26 cellular contexts compared by ENCODE assay signal in the genomic region with DNA sequence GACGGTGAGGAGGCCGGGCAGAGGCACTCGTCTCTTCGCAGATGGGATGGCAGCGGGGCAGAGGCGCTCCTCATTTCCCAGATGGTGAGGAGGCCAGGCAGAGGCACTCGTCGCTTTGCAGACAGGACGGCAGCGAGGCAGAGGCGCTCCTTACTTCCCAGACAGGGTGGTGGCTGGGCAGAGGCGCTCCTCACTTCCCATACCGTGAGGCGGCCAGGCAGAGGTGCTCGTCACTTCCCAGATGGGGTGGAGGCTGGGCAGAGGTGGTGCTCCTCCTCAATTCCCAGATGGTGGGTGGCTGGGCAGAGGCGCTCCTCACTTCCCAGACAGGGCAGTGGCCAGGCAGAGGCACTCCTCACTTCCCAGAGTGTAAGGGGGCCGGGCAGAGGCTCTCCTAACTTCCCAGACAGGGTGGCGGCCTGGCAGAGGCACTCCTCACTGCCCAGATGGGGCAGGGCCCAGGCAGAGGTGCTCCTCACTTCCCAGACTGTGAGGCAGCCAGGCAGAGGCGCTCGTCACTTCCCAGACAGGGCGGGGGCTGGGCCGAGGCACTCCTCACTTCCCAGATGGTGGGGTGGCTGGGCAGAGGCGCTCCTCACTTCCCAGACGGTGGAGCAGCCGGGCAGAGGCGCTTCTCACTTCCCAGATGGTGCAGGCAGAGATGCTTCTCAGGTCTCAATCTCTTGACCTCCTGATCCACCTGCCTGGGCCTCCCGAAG. TPM values are rescaled to one million over a fixed set of nuclear protein-coding genes. Genes with fewer than 3 reads are reported as not detected.
A peak's percentile ranks its signal among the peaks of the same experiment; 100 is the strongest.
DNase-seq lines count a peak whose midpoint lies in the region; ATAC-seq, FAIRE-seq and TF ChIP-seq lines count a peak whose summit lies in the region.
"Had no signal": no experiment of that assay in that cellular context is flagged by ENCODE, and none has a peak within 500 bp of the region (broad histone marks: within the 10 kb centered on the region; RNA-seq: fewer than 3 reads in every experiment).

No MANE protein-coding gene starts in this region.

- H3K27me3 ChIP-seq in RWPE2 (ENCODE audit: insufficient read depth, poor library complexity, severe bottlenecking) (peaks cover 8% of the 10 kb centered on the region), bronchial epithelial cell (ENCODE audit: control insufficient read depth, insufficient read depth, low read length) (peaks cover 2% of the 10 kb centered on the region), esophagus muscularis mucosa (peaks cover 0 to 25% (median 0%) of the 10 kb centered on the region in 4 donors), upper lobe of right lung (no peaks in the 10 kb centered on the region)
- H3K27me3 ChIP-seq: BLaER1 had no signal

- TF ChIP-seq POLR2A in esophagus muscularis mucosa (IDR thresholded peaks at IDR 0.05; ENCODE audit: low read depth), result no peak

- TF ChIP-seq EP300 in esophagus muscularis mucosa (IDR thresholded peaks at IDR 0.05), result no peak

- H3K4me1 Mint-ChIP-seq in activated CD4-positive, alpha-beta memory T cell treated with anti-CD3 and anti-CD28 coated beads, Interleukin-2, amount 10 ng/mL, durations not matched to agents 7 days and 5 days, result no peaks in the 10 kb centered on the region
- H3K4me1 Mint-ChIP-seq: CD14-positive monocyte; CD4-positive, alpha-beta memory T cell; CD4-positive, CD25-positive, alpha-beta regulatory T cell; CD8-positive, alpha-beta memory T cell had no signal

- H3K27ac Mint-ChIP-seq in activated CD4-positive, alpha-beta memory T cell treated with anti-CD3 and anti-CD28 coated beads, Interleukin-2, amount 10 ng/mL, durations not matched to agents 7 days and 5 days, result no peak overlapping the region
- H3K27ac Mint-ChIP-seq: CD14-positive monocyte; CD4-positive, alpha-beta memory T cell; CD4-positive, CD25-positive, alpha-beta regulatory T cell; CD8-positive, alpha-beta memory T cell had no signal

- POLR2A ChIA-PET in activated CD4-positive, alpha-beta memory T cell treated with anti-CD3 and anti-CD28 coated beads, Interleukin-2, amount 10 ng/mL, durations not matched to agents 7 days and 5 days (lab: Charles Lee), result no interaction called here

- DNase-seq in RWPE2 (ENCODE audit: low spot score), result peak; percentile 63
- no peak for DNase-seq in bronchial epithelial cell (ENCODE audit: low read depth)
- DNase-seq in esophagus muscularis mucosa (ENCODE audit: extremely low spot score), result peak; percentile 66
- peak; percentile 55 for DNase-seq in upper lobe of right lung
- DNase-seq in coronary artery (ENCODE audit: low spot score), result no peak
- no peak for DNase-seq in activated CD4-positive, alpha-beta memory T cell treated with anti-CD3 and anti-CD28 coated beads, Interleukin-2, amount 10 ng/mL, durations not matched to agents 7 days and 5 days
- no peak for DNase-seq in DMS53 (lab: John Stamatoyannopoulos, UW)
- DNase-seq: 8988T; ACHN; BE2C; C1 segment of cervical spinal cord; CD4-positive, alpha-beta memory T cell; CD4-positive, CD25-positive, alpha-beta regulatory T cell; CD8-positive, alpha-beta memory T cell; COR-L47; DMS 273 treated with DMSO at 0.1 percent for 48 hours; DMS153; DMS79 treated with DMSO at 0.1 percent for 48 hours; GF-D8 had no signal

- peaks cover 27% of the 10 kb centered on the region for H3K27me3 Mint-ChIP-seq in activated CD4-positive, alpha-beta memory T cell treated with anti-CD3 and anti-CD28 coated beads, Interleukin-2, amount 10 ng/mL, durations not matched to agents 7 days and 5 days

- H3K36me3 ChIP-seq in RWPE2 (ENCODE audit: low read depth), result no peaks in the 10 kb centered on the region
- H3K36me3 ChIP-seq in bronchial epithelial cell (ENCODE audit: control insufficient read depth, insufficient read depth, low read length), result no peaks in the 10 kb centered on the region
- H3K36me3 ChIP-seq in esophagus muscularis mucosa, result no peaks in the 10 kb centered on the region
- no peaks in the 10 kb centered on the region for H3K36me3 ChIP-seq in upper lobe of right lung
- H3K36me3 ChIP-seq: BE2C, BLaER1 had no signal

- intact Hi-C loops in esophagus muscularis mucosa (cut with DNase I) (no loop called here), upper lobe of right lung (cut with DNase I) (no loop called here)

- H3K9me3 Mint-ChIP-seq in activated CD4-positive, alpha-beta memory T cell treated with anti-CD3 and anti-CD28 coated beads, Interleukin-2, amount 10 ng/mL, durations not matched to agents 7 days and 5 days, result no peaks in the 10 kb centered on the region
- H3K9me3 Mint-ChIP-seq: CD4-positive, alpha-beta memory T cell; CD8-positive, alpha-beta memory T cell had no signal

- TF ChIP-seq CTCF in RWPE2 (IDR thresholded peaks at IDR 0.05; ENCODE audit: poor library complexity, severe bottlenecking) (no peak), bronchial epithelial cell (IDR thresholded peaks at IDR 0.05; ENCODE audit: insufficient read depth, low read length, severe bottlenecking) (no peak), esophagus muscularis mucosa (IDR thresholded peaks at IDR 0.05) (no peak), upper lobe of right lung (IDR thresholded peaks at IDR 0.05) (no peak), coronary artery (IDR thresholded peaks at IDR 0.05) (no peak)

- H3K36me3 Mint-ChIP-seq in activated CD4-positive, alpha-beta memory T cell treated with anti-CD3 and anti-CD28 coated beads, Interleukin-2, amount 10 ng/mL, durations not matched to agents 7 days and 5 days (ENCODE audit: low read depth), result no peaks in the 10 kb centered on the region
- H3K36me3 Mint-ChIP-seq: CD14-positive monocyte; CD4-positive, alpha-beta memory T cell; CD4-positive, CD25-positive, alpha-beta regulatory T cell; CD8-positive, alpha-beta memory T cell had no signal

- no peaks in the 10 kb centered on the region for H3K4me1 ChIP-seq in RWPE2 (ENCODE audit: insufficient read depth, poor library complexity, severe bottlenecking)
- H3K4me1 ChIP-seq in esophagus muscularis mucosa, result no peaks in the 10 kb centered on the region
- no peaks in the 10 kb centered on the region for H3K4me1 ChIP-seq in upper lobe of right lung
- H3K4me1 ChIP-seq: BE2C, BLaER1 had no signal

- CTCF ChIA-PET in activated CD4-positive, alpha-beta memory T cell treated with anti-CD3 and anti-CD28 coated beads, Interleukin-2, amount 10 ng/mL, durations not matched to agents 7 days and 5 days (lab: Charles Lee), result no interaction called here

- 86% methylated on average over 6 of the region's 27 CpGs for WGBS in esophagus muscularis mucosa

- H3K4me3 ChIP-seq in RWPE2 (ENCODE audit: severe bottlenecking) (no peak overlapping the region), bronchial epithelial cell (ENCODE audit: low read depth, low read length) (no peak overlapping the region), esophagus muscularis mucosa (no peak overlapping the region), upper lobe of right lung (no peak overlapping the region), coronary artery (no peak overlapping the region)
- H3K4me3 ChIP-seq: BLaER1 had no signal

- H3K4me3 Mint-ChIP-seq in activated CD4-positive, alpha-beta memory T cell treated with anti-CD3 and anti-CD28 coated beads, Interleukin-2, amount 10 ng/mL, durations not matched to agents 7 days and 5 days, result no peak overlapping the region
- H3K4me3 Mint-ChIP-seq: CD14-positive monocyte; CD4-positive, alpha-beta memory T cell; CD4-positive, CD25-positive, alpha-beta regulatory T cell; CD8-positive, alpha-beta memory T cell had no signal

- no peak overlapping the region for H3K27ac ChIP-seq in RWPE2 (ENCODE audit: poor library complexity, severe bottlenecking)
- H3K27ac ChIP-seq in esophagus muscularis mucosa (replicated peaks in 1 of 4), result no peak overlapping the region
- H3K27ac ChIP-seq in upper lobe of right lung, result no peak overlapping the region
- no peak overlapping the region for H3K27ac ChIP-seq in coronary artery
- H3K27ac ChIP-seq: BLaER1 had no signal

- no peak for ATAC-seq in RWPE2 (ENCODE audit: low read depth)
- no peak for ATAC-seq in upper lobe of right lung

- H3K9me3 ChIP-seq in RWPE2 (ENCODE audit: severe bottlenecking) (no peaks in the 10 kb centered on the region), esophagus muscularis mucosa (no peaks in the 10 kb centered on the region), upper lobe of right lung (no peaks in the 10 kb centered on the region)
- H3K9me3 ChIP-seq: BE2C had no signal

- peak; percentile 36 for FAIRE-seq in bronchial epithelial cell (lab: Jason Lieb, UNC)
- FAIRE-seq: A204.1, G401.6, GM12891, GM19239 had no signal

RNA-seq across cellular contexts. Expression of a gene that starts 9.9 kb away (rescaled TPM):
- total RNA-seq in bronchial epithelial cell (not detected in 2 replicates), esophagus muscularis mucosa (not detected), upper lobe of right lung (not detected)
- not detected for total RNA-seq in activated CD4-positive, alpha-beta memory T cell treated with anti-CD3 and anti-CD28 coated beads, Interleukin-2, amount 10 ng/mL, durations not matched to agents 7 days and 5 days
- total RNA-seq: A673; CD4-positive, alpha-beta memory T cell; CD4-positive, CD25-positive, alpha-beta regulatory T cell; CD8-positive, alpha-beta memory T cell had no signal

RNA-seq across cellular contexts. Expression of a gene that starts 36.3 kb away (rescaled TPM):
- total RNA-seq in bronchial epithelial cell, result under 0.01 TPM in 2 replicates
- under 1 TPM in 3 of 4 donors, not detected in 1; under 0.01 to 0.50 (median 0.11) TPM for total RNA-seq in esophagus muscularis mucosa
- total RNA-seq in upper lobe of right lung, result 0.20 TPM
- total RNA-seq in activated CD4-positive, alpha-beta memory T cell treated with anti-CD3 and anti-CD28 coated beads, Interleukin-2, amount 10 ng/mL, durations not matched to agents 7 days and 5 days, result under 1 TPM; 0.05 TPM
- total RNA-seq: CD4-positive, CD25-positive, alpha-beta regulatory T cell had no signal

RNA-seq across cellular contexts. Expression of a gene that starts 42.2 kb away (rescaled TPM):
- total RNA-seq in bronchial epithelial cell (58.7 and 151 TPM in 2 replicates), esophagus muscularis mucosa (100 to 1,000 TPM in 2 of 4 donors, 10 to 100 TPM in 2; 68.5 to 190 (median 115) TPM), upper lobe of right lung (522 TPM)
- total RNA-seq in activated CD4-positive, alpha-beta memory T cell treated with anti-CD3 and anti-CD28 coated beads, Interleukin-2, amount 10 ng/mL, durations not matched to agents 7 days and 5 days, result 100 to 1,000 TPM; 504 to 539 TPM

Comparison
In these comparisons a context has a peak if more than half of its experiments do, and no peak if none do; other contexts are left out.
1. DNase-seq: peak in RWPE2 (single experiment), esophagus muscularis mucosa (single experiment) and upper lobe of right lung (single experiment); none in bronchial epithelial cell (single experiment), coronary artery (single experiment), activated CD4-positive, alpha-beta memory T cell treated with anti-CD3 and anti-CD28 coated beads, Interleukin-2, amount 10 ng/mL, durations not matched to agents 7 days and 5 days (single experiment) and DMS53 (single experiment).